9 cellular contexts compared by ENCODE assay signal in genomic region chr17:1228752-1229353, GRCh38. TPM values are rescaled to one million over a fixed set of nuclear protein-coding genes. Genes with fewer than 3 reads are reported as not detected.
DNase-seq lines count a peak whose midpoint lies in the region; ATAC-seq, FAIRE-seq and TF ChIP-seq lines count a peak whose summit lies in the region.
"Had no signal": no experiment of that assay in that cellular context is flagged by ENCODE, and none has a peak within 500 bp of the region (broad histone marks: within the 10 kb centered on the region; RNA-seq: fewer than 3 reads in every experiment).

No MANE protein-coding gene starts in this region.

- SMC1A ChIA-PET in GM12878 (lab: Charles Lee; ENCODE audit: uncharacterized antibody, unreplicated experiment), result interaction anchor here (1.8 to 5.0 kb wide), 7 partner anchors 10 to 47 kb away, joined by 7 to 35 read pairs (median 17); no protein-coding TSS in a partner anchor

- H3K36me3 ChIP-seq in GM12878 (ENCODE audit: control insufficient read depth in 2 of 2, insufficient read depth in 2 of 2, low read length in 1 of 2) (peaks cover 6 to 14% of the 10 kb centered on the region in 2 experiments), neutrophil (no peaks in the 10 kb centered on the region)

- H3K4me3 ChIP-seq in GM12878, result peak overlapping the region; percentile 94
- peak overlapping the region; percentile 69 to 75 for H3K4me3 ChIP-seq in neutrophil (ENCODE audit: low read depth in 1 of 2, low read length in 1 of 2)

- ATAC-seq in HG02840 (IDR thresholded peaks at IDR 0.05; ENCODE audit: low FRiP score, unreplicated experiment), result peak; percentile 17
- ATAC-seq in GM12878, result peak; percentile 24
- ATAC-seq in HG03025 (IDR thresholded peaks at IDR 0.05; ENCODE audit: low FRiP score, unreplicated experiment), result no peak

- POLR2A ChIA-PET in GM12878 (lab: Charles Lee), result interaction anchor here (0.8 to 3.8 kb wide), 11 partner anchors 9 to 47 kb away, joined by 3 to 24 read pairs (median 8); no protein-coding TSS in a partner anchor

- H3K4me1 ChIP-seq in GM12878 (ENCODE audit: control insufficient read depth, insufficient read depth, low read length) (peaks cover 13% of the 10 kb centered on the region), neutrophil (ENCODE audit: control insufficient read depth in 1 of 2, insufficient read depth in 1 of 2, low read depth in 1 of 2, low read length in 1 of 2) (peaks cover 15 to 22% of the 10 kb centered on the region in 2 experiments)

- no peak for FAIRE-seq in GM12878 (lab: Jason Lieb, UNC)

- RAD21 ChIA-PET in GM12878 (lab: Charles Lee; ENCODE audit: unreplicated experiment), result interaction anchor here (0.7 to 5.1 kb wide), 11 partner anchors 9 to 106 kb away, joined by 3 to 50 read pairs (median 14); no protein-coding TSS in a partner anchor

- no peak for TF ChIP-seq RAD21 in GM12878 (IDR thresholded peaks at IDR 0.05; ENCODE audit: insufficient read depth, low read depth, low read length)

- H3K27ac ChIP-seq in GM12878 (ENCODE audit: control insufficient read depth, insufficient read depth) (peak overlapping the region; percentile 82), neutrophil (peak overlapping the region; percentile 58)

- H3K9ac ChIP-seq in GM12878 (ENCODE audit: control insufficient read depth, insufficient read depth, low read length), result peak overlapping the region; percentile 85

- 0 out of 2 replicates have a peak, but pooled peaks have one; percentile 25 for TF ChIP-seq POLR2A in GM12878 (IDR thresholded peaks at IDR 0.05; ENCODE audit: low read depth, low read length)

- H3K4me2 ChIP-seq in GM12878 (ENCODE audit: control insufficient read depth, insufficient read depth), result 0 out of 2 replicates have a peak overlapping the region, but pooled peaks have one; percentile 17

- TF ChIP-seq CTCF in GM13976 (IDR thresholded peaks at IDR 0.05; ENCODE audit: borderline replicate concordance, control extremely low read depth, extremely low read depth, insufficient read depth, missing control alignments), result no peak
- no peak for TF ChIP-seq CTCF in GM12878 (IDR thresholded peaks at IDR 0.05 in 2 of 3, conservative IDR thresholded peaks at IDR 0.05 in 1 of 3; ENCODE audit: control insufficient read depth in 2 of 3, extremely low read depth in 1 of 3, insufficient read depth in 1 of 3, low read depth in 3 of 3, low read length in 3 of 3)
- TF ChIP-seq CTCF in neutrophil (IDR thresholded peaks at IDR 0.05), result no peak

- under 1% methylated on average over 30 of the region's 86 CpGs for WGBS in GM12878 (ENCODE audit: insufficient coverage, insufficient replicate concordance, low lambda C conversion rate, missing lambda C conversion rate)

- CTCF ChIA-PET in GM12878 (lab: Yijun Ruan, JAX), result interaction anchor here (0.8 to 4.0 kb wide), 15 partner anchors 11 to 488 kb away, joined by 3 to 41 read pairs (median 6); no protein-coding TSS in a partner anchor

- H3K27me3 ChIP-seq in GM12878 (replicated peaks in 1 of 2; ENCODE audit: control insufficient read depth in 2 of 2, insufficient read depth in 2 of 2, low read length in 1 of 2), result no peaks in the 10 kb centered on the region
- peaks cover 65% of the 10 kb centered on the region for H3K27me3 ChIP-seq in neutrophil

- BruUV-seq in GM12878 (replicated peaks; lab: Mats Ljungman, UMichigan), result no TSS peak

- peak; percentile 67 for DNase-seq in GM13976 (ENCODE audit: low spot score)
- no peak for DNase-seq in GM12878 (ENCODE audit: low read depth, low spot score)
- DNase-seq in activated CD4-positive, alpha-beta T cell treated with anti-CD3 and anti-CD28 coated beads, Interleukin-2, amount 50 U/mL, for 1 hour, result no peak
- DNase-seq in NCI-H226, result no peak
- no peak for DNase-seq in NCI-H187 (lab: John Stamatoyannopoulos, UW)

- no peak for TF ChIP-seq EP300 in GM12878 (IDR thresholded peaks at IDR 0.05; ENCODE audit: borderline replicate concordance in 1 of 2, control insufficient read depth in 1 of 2, low read depth in 2 of 2, low read length in 2 of 2)

- no peak overlapping the region for H2AFZ ChIP-seq in GM12878 (ENCODE audit: control insufficient read depth, low read depth, low read length)

- H3K9me3 ChIP-seq in GM12878 (replicated peaks; ENCODE audit: control insufficient read depth, insufficient read depth, low read length) (no peaks in the 10 kb centered on the region), neutrophil (no peaks in the 10 kb centered on the region)

- peaks cover 56% of the 10 kb centered on the region for H3K79me2 ChIP-seq in GM12878 (ENCODE audit: control insufficient read depth, insufficient read depth, low read length)

- H4K20me1 ChIP-seq in GM12878 (ENCODE audit: control insufficient read depth, insufficient read depth), result no peaks in the 10 kb centered on the region

- intact Hi-C loops in GM12878 (cut with micrococcal nuclease; ENCODE audit: unreplicated experiment), result loop anchor here (5.0 kb wide), 1 partner anchor 47 kb away; no protein-coding TSS in a partner anchor

- in situ Hi-C loops in GM13976 (cut with MboI; ENCODE audit: low sequenced_read_pairs, unreplicated experiment), result no loop called here
- in situ Hi-C loops in GM12878 (cut with MboI), result no loop called here

TF ChIP-seq in GM12878, 131 proteins besides CTCF, POLR2A, EP300 and RAD21:
- peak; percentile 25; the same call in 1 of the 2 replicates for TF ChIP-seq BACH1 (IDR thresholded peaks at IDR 0.05; ENCODE audit: borderline replicate concordance)
- 0 out of 2 replicates have a peak, but pooled peaks have one; percentile 2 for TF ChIP-seq TCF12 (IDR thresholded peaks at IDR 0.05; ENCODE audit: low read depth, low read length)
- TF ChIP-seq STAT1 (conservative IDR thresholded peaks at IDR 0.05), result no peak
- no peak for TF ChIP-seq BRCA1 (IDR thresholded peaks at IDR 0.05; ENCODE audit: low read depth, low read length)

RNA-seq across cellular contexts. Expression of gene BHLHA9, which starts 41.4 kb away (rescaled TPM):
- total RNA-seq in GM12878 (2013; cell fraction: nucleolus; rRNA removed), result not detected in 2 replicates
- total RNA-seq in GM12878 (2014; rRNA removed) (not detected in 2 replicates), GM12878 (2014; rRNA removed; fragmentation: Illumina TruSeq; extraction: Trizol) (not detected in 2 replicates), GM12878 (2021) (not detected in 2 replicates)
- polyA plus RNA-seq in GM12878 (2011; ENCODE audit: low read depth), result not detected
- polyA plus RNA-seq in GM12878 (2011; rRNA removed) (not detected in 2 replicates), GM12878 (2014; fragmentation: Illumina TruSeq; extraction: Trizol) (not detected in 2 replicates), GM12878 (2014; fragmentation: Nextera tagmentation; extraction: Ambion mirVana) (not detected), GM12878 (2014; rRNA removed) (not detected in 2 replicates), GM12878 (2016; fragmentation: Nextera tagmentation; extraction: Ambion mirVana) (not detected)
- polyA plus RNA-seq in GM12878 (2011; cell fraction: cytosol; rRNA removed), result not detected in 2 replicates
- not detected in 2 replicates for polyA plus RNA-seq in GM12878 (2011; cell fraction: nucleus; rRNA removed)
- polyA plus RNA-seq in GM12878 (2012), result not detected in 2 replicates
- not detected in 2 replicates for polyA minus RNA-seq in GM12878 (2011; rRNA and poly(A)+ RNA removed)
- polyA minus RNA-seq in GM12878 (2011; cell fraction: cytosol; rRNA and poly(A)+ RNA removed), result not detected in 2 replicates
- not detected in 2 replicates for polyA minus RNA-seq in GM12878 (2011; cell fraction: nucleus; rRNA and poly(A)+ RNA removed)
- total RNA-seq: skeletal muscle tissue had no signal

RNA-seq across cellular contexts. Expression of gene ABR, which starts 49.1 kb away (rescaled TPM):
- total RNA-seq in GM12878 (2013; cell fraction: nucleolus; rRNA removed), result 192 and 258 TPM in 2 replicates
- 35.6 and 49.4 TPM in 2 replicates for total RNA-seq in GM12878 (2014; rRNA removed)
- total RNA-seq in GM12878 (2014; rRNA removed; fragmentation: Illumina TruSeq; extraction: Trizol), result 20.8 and 24.4 TPM in 2 replicates
- 101 and 112 TPM in 2 replicates for total RNA-seq in GM12878 (2021)
- 36.8 TPM for polyA plus RNA-seq in GM12878 (2011; ENCODE audit: low read depth)
- 17.6 and 41.4 TPM in 2 replicates for polyA plus RNA-seq in GM12878 (2011; rRNA removed)
- polyA plus RNA-seq in GM12878 (2011; cell fraction: cytosol; rRNA removed), result 34.7 and 44.4 TPM in 2 replicates
- 238 and 247 TPM in 2 replicates for polyA plus RNA-seq in GM12878 (2011; cell fraction: nucleus; rRNA removed)
- 50.4 and 62.8 TPM in 2 replicates for polyA plus RNA-seq in GM12878 (2012)
- polyA plus RNA-seq in GM12878 (2014; fragmentation: Illumina TruSeq; extraction: Trizol), result 39.5 and 40.5 TPM in 2 replicates
- polyA plus RNA-seq in GM12878 (2014; fragmentation: Nextera tagmentation; extraction: Ambion mirVana), result 1 to 10 TPM; 1.4 to 2.5 TPM
- 38.6 and 53.1 TPM in 2 replicates for polyA plus RNA-seq in GM12878 (2014; rRNA removed)
- 10 to 100 TPM; 16.5 to 21.4 TPM for polyA plus RNA-seq in GM12878 (2016; fragmentation: Nextera tagmentation; extraction: Ambion mirVana)
- polyA minus RNA-seq in GM12878 (2011; rRNA and poly(A)+ RNA removed), result 41.5 and 66.5 TPM in 2 replicates
- polyA minus RNA-seq in GM12878 (2011; cell fraction: cytosol; rRNA and poly(A)+ RNA removed), result 31.5 and 37.0 TPM in 2 replicates
- polyA minus RNA-seq in GM12878 (2011; cell fraction: nucleus; rRNA and poly(A)+ RNA removed), result 61.5 and 95.8 TPM in 2 replicates

RNA-seq across cellular contexts. Expression of gene TRARG1, which starts 50.6 kb away (rescaled TPM):
- not detected in 2 replicates for total RNA-seq in GM12878 (2013; cell fraction: nucleolus; rRNA removed)
- total RNA-seq in GM12878 (2014; rRNA removed) (not detected in 2 replicates), GM12878 (2014; rRNA removed; fragmentation: Illumina TruSeq; extraction: Trizol) (not detected in 2 replicates), GM12878 (2021) (not detected in 2 replicates)
- polyA plus RNA-seq in GM12878 (2011; ENCODE audit: low read depth), result not detected
- polyA plus RNA-seq in GM12878 (2011; rRNA removed) (not detected in 2 replicates), GM12878 (2014; fragmentation: Illumina TruSeq; extraction: Trizol) (not detected in 2 replicates), GM12878 (2014; fragmentation: Nextera tagmentation; extraction: Ambion mirVana) (not detected), GM12878 (2014; rRNA removed) (not detected in 2 replicates), GM12878 (2016; fragmentation: Nextera tagmentation; extraction: Ambion mirVana) (not detected)
- polyA plus RNA-seq in GM12878 (2011; cell fraction: cytosol; rRNA removed), result not detected in 2 replicates
- polyA plus RNA-seq in GM12878 (2011; cell fraction: nucleus; rRNA removed), result not detected in 2 replicates
- 0.03 and 0.08 TPM in 2 replicates for polyA plus RNA-seq in GM12878 (2012)
- polyA minus RNA-seq in GM12878 (2011; rRNA and poly(A)+ RNA removed), result not detected in 2 replicates
- polyA minus RNA-seq in GM12878 (2011; cell fraction: cytosol; rRNA and poly(A)+ RNA removed), result not detected in 2 replicates
- not detected in 2 replicates for polyA minus RNA-seq in GM12878 (2011; cell fraction: nucleus; rRNA and poly(A)+ RNA removed)
